ENCODE assay signal across 8 cellular contexts in genomic region chr3:108223928-108224327, GRCh38. TPM values are rescaled to one million over a fixed set of nuclear protein-coding genes. Genes with fewer than 3 reads are reported as not detected.
DNase-seq lines count a peak whose midpoint lies in the region; ATAC-seq and TF ChIP-seq lines count a peak whose summit lies in the region.

No MANE protein-coding gene starts in this region.

- no peak for TF ChIP-seq CTCF in heart left ventricle (IDR thresholded peaks at IDR 0.05)

- no peak for ATAC-seq in activated CD4-positive, alpha-beta T cell treated with anti-CD3 and anti-CD28 coated beads for 36 hours
- ATAC-seq in HG02763 (IDR thresholded peaks at IDR 0.05; ENCODE audit: unreplicated experiment) (no peak), heart left ventricle (no peak), GM21526 (IDR thresholded peaks at IDR 0.05; ENCODE audit: low FRiP score, unreplicated experiment) (no peak)

- H3K4me1 Mint-ChIP-seq in activated CD4-positive, alpha-beta T cell treated with anti-CD3 and anti-CD28 coated beads for 36 hours: peaks cover 44% of the 10 kb centered on the region
- H3K4me1 Mint-ChIP-seq in T-helper 2 cell treated with Interferon-gamma antibody and Interleukin-4, amounts not matched to agents 5 μg/mL and 100 μg/mL, for 36 hours (ENCODE audit: low read depth): peaks cover 33% of the 10 kb centered on the region

- H3K27me3 Mint-ChIP-seq in activated CD4-positive, alpha-beta T cell treated with anti-CD3 and anti-CD28 coated beads for 36 hours: no peaks in the 10 kb centered on the region
- H3K27me3 Mint-ChIP-seq in T-helper 2 cell treated with Interferon-gamma antibody and Interleukin-4, amounts not matched to agents 5 μg/mL and 100 μg/mL, for 36 hours (ENCODE audit: low read depth): no peaks in the 10 kb centered on the region

- no peaks in the 10 kb centered on the region for H3K27me3 ChIP-seq in heart left ventricle

- POLR2A ChIA-PET in activated CD4-positive, alpha-beta T cell treated with anti-CD3 and anti-CD28 coated beads for 36 hours (lab: Charles Lee): interaction anchor here (0.9 kb wide), 1 partner anchor 72 kb away, joined by 4 read pairs; the partner anchor contains the start of gene HHLA2

- peaks cover 4% of the 10 kb centered on the region for H3K36me3 Mint-ChIP-seq in activated CD4-positive, alpha-beta T cell treated with anti-CD3 and anti-CD28 coated beads for 36 hours (ENCODE audit: low read depth)
- no peaks in the 10 kb centered on the region for H3K36me3 Mint-ChIP-seq in T-helper 2 cell treated with Interferon-gamma antibody and Interleukin-4, amounts not matched to agents 5 μg/mL and 100 μg/mL, for 36 hours (ENCODE audit: low read depth)

- peak overlapping the region; percentile 99 for H3K27ac Mint-ChIP-seq in activated CD4-positive, alpha-beta T cell treated with anti-CD3 and anti-CD28 coated beads for 36 hours
- H3K27ac Mint-ChIP-seq in T-helper 2 cell treated with Interferon-gamma antibody and Interleukin-4, amounts not matched to agents 5 μg/mL and 100 μg/mL, for 36 hours: peak overlapping the region; percentile 94

- H3K4me3 Mint-ChIP-seq in activated CD4-positive, alpha-beta T cell treated with anti-CD3 and anti-CD28 coated beads for 36 hours: peak overlapping the region; percentile 99
- H3K4me3 Mint-ChIP-seq in T-helper 2 cell treated with Interferon-gamma antibody and Interleukin-4, amounts not matched to agents 5 μg/mL and 100 μg/mL, for 36 hours: peak overlapping the region; percentile 90

- H3K9me3 ChIP-seq in heart left ventricle: no peaks in the 10 kb centered on the region

- H3K9me3 Mint-ChIP-seq in activated CD4-positive, alpha-beta T cell treated with anti-CD3 and anti-CD28 coated beads for 36 hours (ENCODE audit: low read depth): no peaks in the 10 kb centered on the region
- H3K9me3 Mint-ChIP-seq in T-helper 2 cell treated with Interferon-gamma antibody and Interleukin-4, amounts not matched to agents 5 μg/mL and 100 μg/mL, for 36 hours: no peaks in the 10 kb centered on the region

- DNase-seq in activated CD4-positive, alpha-beta T cell treated with anti-CD3 and anti-CD28 coated beads for 36 hours: peak; percentile 10
- DNase-seq in activated CD4-positive, alpha-beta T cell treated with anti-CD3 and anti-CD28 coated beads, Interleukin-2, amount 50 U/mL, for 4 hours: no peak
- DNase-seq in T-helper 2 cell treated with Interferon-gamma antibody and Interleukin-4, amounts not matched to agents 5 μg/mL and 100 μg/mL, for 36 hours (ENCODE audit: low spot score): no peak
- DNase-seq in fibroblast of the conjunctiva (ENCODE audit: low read depth): peak; percentile 16
- peak; percentile 57 for DNase-seq in superior temporal gyrus (ENCODE audit: extremely low spot score)
- DNase-seq in heart left ventricle: no peak

- no peak for TF ChIP-seq POLR2A in heart left ventricle (IDR thresholded peaks at IDR 0.05)

- 50 to 55% (median 53%) methylated on average over 4 of the region's 4 CpGs for WGBS in heart left ventricle, 4 donors

- CTCF ChIA-PET in activated CD4-positive, alpha-beta T cell treated with anti-CD3 and anti-CD28 coated beads for 36 hours (lab: Charles Lee): interaction anchor here (0.6 to 2.0 kb wide), 9 partner anchors 15 to 742 kb away, joined by 3 to 7 read pairs (median 3); partner anchors contain the start of gene HHLA2

- intact Hi-C loops in activated CD4-positive, alpha-beta T cell treated with anti-CD3 and anti-CD28 coated beads for 36 hours (cut with DNase I, micrococcal nuclease): loop anchor here (2.0 to 10.0 kb wide), 6 partner anchors 183 to 701 kb away; partner anchors contain the start of genes BBX (in 1 of the 2) and TRAT1 (in 1 of the 2)
- intact Hi-C loops in heart left ventricle (cut with DNase I): loop anchor here in 9 of 10 donors (5.0 to 10.0 kb wide), 5 partner anchors 129 to 361 kb away; partner anchors contain the start of genes CD47 (in 7 of the 9), CIP2A (in 2 of the 9) and DZIP3 (in 2 of the 9)

- H3K4me1 ChIP-seq in heart left ventricle: peaks cover 0 to 42% (median 13%) of the 10 kb centered on the region in 12 donors

- H3K4me3 ChIP-seq in heart left ventricle: peak overlapping the region in 1 of 12 donors; percentile 4

- H3K36me3 ChIP-seq in heart left ventricle: no peaks in the 10 kb centered on the region

- peak overlapping the region in 2 of 12 donors; percentile 76 to 88 for H3K27ac ChIP-seq in heart left ventricle

RNA-seq across cellular contexts. Expression of gene IFT57, which starts 1.7 kb away (rescaled TPM):
- total RNA-seq in activated CD4-positive, alpha-beta T cell treated with anti-CD3 and anti-CD28 coated beads for 36 hours: 10 to 100 TPM; 27.9 to 29.6 TPM
- total RNA-seq in heart left ventricle: 10 to 100 TPM; 11.8 to 36.4 (median 22.9) TPM
- 10 to 100 TPM in 1 of 2 donors, 1 to 10 TPM in 1; 4.3 to 23.6 TPM for polyA plus RNA-seq in heart left ventricle

Comparison
In these comparisons a context has a peak if more than half of its experiments do, and no peak if none do; other contexts are left out.
1. DNase-seq: peak in activated CD4-positive, alpha-beta T cell treated with anti-CD3 and anti-CD28 coated beads for 36 hours (single experiment), fibroblast of the conjunctiva (single experiment) and superior temporal gyrus (single experiment); none in activated CD4-positive, alpha-beta T cell treated with anti-CD3 and anti-CD28 coated beads, Interleukin-2, amount 50 U/mL, for 4 hours (0 of 2), T-helper 2 cell treated with Interferon-gamma antibody and Interleukin-4, amounts not matched to agents 5 μg/mL and 100 μg/mL, for 36 hours (single experiment) and heart left ventricle (0 of 5).